Comparison of ENCODE assay signal across 8 cellular contexts in the genomic region with DNA sequence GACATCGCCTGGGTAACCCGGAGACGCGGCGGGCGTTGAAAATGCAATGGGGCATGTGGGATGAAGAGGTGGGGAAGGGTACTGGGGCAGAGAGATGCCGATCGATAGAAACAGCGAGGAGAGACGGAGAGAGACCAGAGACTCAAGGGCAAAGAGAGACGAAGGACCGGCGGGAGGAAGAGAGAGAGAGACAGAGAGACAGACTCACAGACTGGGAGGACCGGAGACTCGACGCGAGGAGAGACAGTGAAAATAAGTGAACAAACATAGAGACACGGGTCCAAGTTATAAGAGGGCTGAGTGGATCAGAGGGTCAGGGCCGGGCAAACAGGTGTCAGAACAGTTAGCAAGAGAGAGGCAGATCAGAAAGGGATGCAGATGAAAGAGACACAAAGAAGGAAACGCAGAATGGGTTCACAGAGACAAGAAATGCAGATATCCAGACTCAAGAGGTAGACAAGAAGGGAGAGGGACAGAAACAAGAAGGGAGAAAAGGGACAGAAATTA. TPM values are rescaled to one million over a fixed set of nuclear protein-coding genes. Genes with fewer than 3 reads are reported as not detected.
DNase-seq lines count a peak whose midpoint lies in the region; ATAC-seq and TF ChIP-seq lines count a peak whose summit lies in the region.

No MANE protein-coding gene starts in this region.

- H3K79me2 ChIP-seq in MM.1S (ENCODE audit: low read length): peaks cover 23% of the 10 kb centered on the region; the same call in 1 of the 2 replicates

- H3K27ac Mint-ChIP-seq in nephron: peak overlapping the region; percentile 95 to 99 (median 98)

- H3K4me1 ChIP-seq in MM.1S (ENCODE audit: low read length) (peaks cover 15% of the 10 kb centered on the region), duodenal mucosa (ENCODE audit: control insufficient read depth in 1 of 2, insufficient read depth in 2 of 2, low read length in 2 of 2) (peaks cover 13 to 19% of the 10 kb centered on the region in 2 donors)

- TF ChIP-seq CTCF in BJ (IDR thresholded peaks at IDR 0.05; ENCODE audit: insufficient read depth, low read depth, low read length) (no peak), MM.1S (IDR thresholded peaks at IDR 0.05; ENCODE audit: low read length) (no peak), nephron (IDR thresholded peaks at IDR 0.05; ENCODE audit: unreplicated experiment in 3 of 3) (no peak)

- H3K9ac ChIP-seq in MM.1S (ENCODE audit: low read length): peak overlapping the region; percentile 97
- peak overlapping the region; percentile 72 to 95 for H3K9ac ChIP-seq in duodenal mucosa (ENCODE audit: low read depth in 1 of 2, low read length in 2 of 2)

- H3K4me2 ChIP-seq in MM.1S (ENCODE audit: low read depth, low read length): peak overlapping the region; percentile 91

- H3K36me3 ChIP-seq in BJ (ENCODE audit: control insufficient read depth, insufficient read depth, low read length): peaks cover 15% of the 10 kb centered on the region
- no peaks in the 10 kb centered on the region for H3K36me3 ChIP-seq in MM.1S (replicated peaks; ENCODE audit: insufficient read depth, low read length)
- peaks cover 11 to 23% of the 10 kb centered on the region in 2 donors for H3K36me3 ChIP-seq in duodenal mucosa (ENCODE audit: control insufficient read depth in 1 of 2, insufficient read depth in 2 of 2, low read length in 2 of 2)

- H3K9me3 Mint-ChIP-seq in nephron: no peaks in the 10 kb centered on the region

- H3K27ac ChIP-seq in MM.1S (ENCODE audit: low read length) (peak overlapping the region; percentile 99), duodenal mucosa (ENCODE audit: low read depth, low read length) (peak overlapping the region; percentile 98)

- DNase-seq in BJ (ENCODE audit: low read depth): no peak
- no peak for DNase-seq in MM.1S
- no peak for DNase-seq in stimulated activated CD4-positive, alpha-beta T cell treated with anti-CD3 and anti-CD28 coated beads, Interleukin-4, amount 100 ng/mL, for 4 hours
- DNase-seq in stimulated activated CD4-positive, alpha-beta T cell treated with anti-CD3 and anti-CD28 coated beads, Interleukin-4, amount 100 ng/mL, for 1 hour: no peak

- POLR2A ChIA-PET in BJ (lab: Charles Lee): no interaction called here

- H3K4me3 ChIP-seq in BJ (ENCODE audit: low read depth, low read length) (peak overlapping the region; percentile 96), MM.1S (ENCODE audit: low read length) (peak overlapping the region; percentile 93), duodenal mucosa (ENCODE audit: low read depth in 1 of 2, low read length in 2 of 2) (peak overlapping the region; percentile 85 to 98)

- H3K9me3 ChIP-seq in MM.1S (replicated peaks; ENCODE audit: insufficient read depth, low read length): no peaks in the 10 kb centered on the region
- no peaks in the 10 kb centered on the region for H3K9me3 ChIP-seq in duodenal mucosa (ENCODE audit: control insufficient read depth in 1 of 2, low read length in 2 of 2)

- peaks cover 19% of the 10 kb centered on the region for H3F3A ChIP-seq in MM.1S (ENCODE audit: insufficient read depth, low read length)

- H4K20me1 ChIP-seq in MM.1S (ENCODE audit: insufficient read depth, low read length): no peaks in the 10 kb centered on the region

- CTCF ChIA-PET in BJ (lab: Yijun Ruan, JAX): no interaction called here

- no peaks in the 10 kb centered on the region for H3K27me3 Mint-ChIP-seq in nephron (ENCODE audit: low read depth)

- H2AFZ ChIP-seq in MM.1S (ENCODE audit: low read length): peak overlapping the region; percentile 29; the same call in 1 of the 2 replicates

- H3K4me1 Mint-ChIP-seq in nephron: peaks cover 27% of the 10 kb centered on the region

- peaks cover 6% of the 10 kb centered on the region for H3K36me3 Mint-ChIP-seq in nephron (ENCODE audit: low read depth)

- H3K27me3 ChIP-seq in BJ (ENCODE audit: control insufficient read depth, insufficient read depth, low read length): no peaks in the 10 kb centered on the region
- no peaks in the 10 kb centered on the region for H3K27me3 ChIP-seq in MM.1S (replicated peaks; ENCODE audit: insufficient read depth, low read length)
- no peaks in the 10 kb centered on the region for H3K27me3 ChIP-seq in duodenal mucosa (ENCODE audit: control insufficient read depth in 1 of 2, insufficient read depth in 2 of 2, low read length in 2 of 2)

- ATAC-seq in GM19351 (IDR thresholded peaks at IDR 0.05; ENCODE audit: unreplicated experiment) (no peak), GM21528 (IDR thresholded peaks at IDR 0.05; ENCODE audit: low FRiP score, unreplicated experiment) (no peak)

- H3K9me2 ChIP-seq in MM.1S (replicated peaks; ENCODE audit: insufficient read depth, low read length): no peaks in the 10 kb centered on the region

- peak overlapping the region; percentile 91 to 95 (median 92) for H3K4me3 Mint-ChIP-seq in nephron

RNA-seq across cellular contexts. Expression of a gene that starts 0.6 kb away (rescaled TPM):
- 8.4 and 12.5 TPM in 2 replicates for polyA plus RNA-seq in BJ (2011; rRNA removed)
- 5.9 and 7.0 TPM in 2 replicates for polyA minus RNA-seq in BJ (2011; rRNA and poly(A)+ RNA removed)

RNA-seq across cellular contexts. Expression of a gene that starts 15.3 kb away (rescaled TPM):
- polyA plus RNA-seq in BJ (2011; rRNA removed): 66.6 and 76.3 TPM in 2 replicates
- 53.8 and 64.6 TPM in 2 replicates for polyA minus RNA-seq in BJ (2011; rRNA and poly(A)+ RNA removed)

RNA-seq across cellular contexts. Expression of a gene that starts 18.8 kb away (rescaled TPM):
- polyA plus RNA-seq in BJ (2011; rRNA removed): 153 and 174 TPM in 2 replicates
- polyA minus RNA-seq in BJ (2011; rRNA and poly(A)+ RNA removed): 85.9 and 104 TPM in 2 replicates

RNA-seq across cellular contexts. Expression of a gene that starts 29.8 kb away (rescaled TPM):
- polyA plus RNA-seq in BJ (2011; rRNA removed): 210 and 476 TPM in 2 replicates
- polyA minus RNA-seq in BJ (2011; rRNA and poly(A)+ RNA removed): 908 and 1,175 TPM in 2 replicates

RNA-seq across cellular contexts. Expression of a gene that starts 54.1 kb away (rescaled TPM):
- 5.2 and 9.5 TPM in 2 replicates for polyA plus RNA-seq in BJ (2011; rRNA removed)
- polyA minus RNA-seq in BJ (2011; rRNA and poly(A)+ RNA removed): 4.3 and 4.9 TPM in 2 replicates
